24 cellular contexts compared by ENCODE assay signal in genomic region chr5:132072070-132072469, GRCh38. TPM values are rescaled to one million over a fixed set of nuclear protein-coding genes. Genes with fewer than 3 reads are reported as not detected.
"Had no signal": no experiment of that assay in that cellular context is flagged by ENCODE, and none has a peak within 500 bp of the region (broad histone marks: within the 10 kb centered on the region; RNA-seq: fewer than 3 reads in every experiment).

No MANE protein-coding gene starts in this region.

- H3K27ac Mint-ChIP-seq: dendritic cell treated with granulocyte-macrophage colony-stimulating factor and Interleukin-4, amounts not matched to agents 40 ng/mL and 50 ng/mL, for 4 days; nephron; progenitor cell of endocrine pancreas had no signal

- DNase-seq: activated CD4-positive, alpha-beta T cell treated with anti-CD3 and anti-CD28 coated beads, Interleukin-2, amount 50 U/mL, for 4 hours; activated CD8-positive, alpha-beta memory T cell treated with anti-CD3 and anti-CD28 coated beads, Interleukin-2, amount 10 ng/mL, durations not matched to agents 7 days and 5 days; activated gamma-delta T cell treated with Interleukin-2 at 50 U/mL for 16 hours; activated T-cell treated with anti-CD3 and anti-CD28 coated beads, Interleukin-2, amount 50 U/mL, for 1 hour; effector memory CD4-positive, alpha-beta T cell; head of caudate nucleus; occipital lobe; right cardiac atrium; small intestine; stimulated activated CD4-positive, alpha-beta T cell treated with anti-CD3 and anti-CD28 coated beads, Interleukin-4, amount 100 ng/mL, for 4 hours; stimulated activated CD8-positive, alpha-beta memory T cell treated with anti-CD3 and anti-CD28 coated beads, Interleukin-4, amount 100 ng/mL, for 48 hours; T1000 had no signal

- H3K27ac ChIP-seq: ascending aorta, epithelial cell of prostate had no signal

- ATAC-seq: activated CD4-positive, CD25-positive, alpha-beta regulatory T cell treated with anti-CD3 and anti-CD28 coated beads, Interleukin-2, amount 50 U/mL, for 24 hours; activated CD8-positive, alpha-beta memory T cell treated with anti-CD3 and anti-CD28 coated beads, Interleukin-2, amount 10 ng/mL, durations not matched to agents 7 days and 5 days; right cardiac atrium had no signal

- H3K27me3 ChIP-seq: ascending aorta had no signal

- H3K36me3 ChIP-seq: ascending aorta had no signal

- H3K4me3 ChIP-seq: ascending aorta had no signal

- H3K9me3 ChIP-seq: ascending aorta had no signal

- H3K27me3 Mint-ChIP-seq: activated CD8-positive, alpha-beta memory T cell treated with anti-CD3 and anti-CD28 coated beads, Interleukin-2, amount 10 ng/mL, durations not matched to agents 7 days and 5 days had no signal

- H3K4me1 Mint-ChIP-seq: nephron had no signal

- H3K4me3 Mint-ChIP-seq: activated CD8-positive, alpha-beta memory T cell treated with anti-CD3 and anti-CD28 coated beads, Interleukin-2, amount 10 ng/mL, durations not matched to agents 7 days and 5 days; dendritic cell treated with granulocyte-macrophage colony-stimulating factor and Interleukin-4, amounts not matched to agents 40 ng/mL and 50 ng/mL, for 4 days; nephron had no signal

- H3K36me3 Mint-ChIP-seq: activated CD8-positive, alpha-beta memory T cell treated with anti-CD3 and anti-CD28 coated beads, Interleukin-2, amount 10 ng/mL, durations not matched to agents 7 days and 5 days had no signal

- H3K4me1 ChIP-seq: ascending aorta had no signal

- H3K9me3 Mint-ChIP-seq: dendritic cell treated with granulocyte-macrophage colony-stimulating factor and Interleukin-4, amounts not matched to agents 40 ng/mL and 50 ng/mL, for 4 days; nephron had no signal

RNA-seq across cellular contexts. Expression of gene CSF2, which starts 1.5 kb away (rescaled TPM):
- total RNA-seq: ascending aorta, bronchial epithelial cell, cerebellum, frontal cortex, lower leg skin, occipital lobe, progenitor cell of endocrine pancreas, right cardiac atrium, urinary bladder had no signal
- polyA plus RNA-seq: right cardiac atrium, urinary bladder had no signal

RNA-seq across cellular contexts. Expression of gene IL3, which starts 11.6 kb away (rescaled TPM):
- total RNA-seq: ascending aorta, bronchial epithelial cell, cerebellum, fibroblast of lung, frontal cortex, lower leg skin, occipital lobe, progenitor cell of endocrine pancreas, right cardiac atrium, urinary bladder had no signal
- polyA plus RNA-seq: fibroblast of lung, right cardiac atrium, small intestine, urinary bladder had no signal
